Comparison of ENCODE assay signal across 26 cellular contexts in the genomic region with DNA sequence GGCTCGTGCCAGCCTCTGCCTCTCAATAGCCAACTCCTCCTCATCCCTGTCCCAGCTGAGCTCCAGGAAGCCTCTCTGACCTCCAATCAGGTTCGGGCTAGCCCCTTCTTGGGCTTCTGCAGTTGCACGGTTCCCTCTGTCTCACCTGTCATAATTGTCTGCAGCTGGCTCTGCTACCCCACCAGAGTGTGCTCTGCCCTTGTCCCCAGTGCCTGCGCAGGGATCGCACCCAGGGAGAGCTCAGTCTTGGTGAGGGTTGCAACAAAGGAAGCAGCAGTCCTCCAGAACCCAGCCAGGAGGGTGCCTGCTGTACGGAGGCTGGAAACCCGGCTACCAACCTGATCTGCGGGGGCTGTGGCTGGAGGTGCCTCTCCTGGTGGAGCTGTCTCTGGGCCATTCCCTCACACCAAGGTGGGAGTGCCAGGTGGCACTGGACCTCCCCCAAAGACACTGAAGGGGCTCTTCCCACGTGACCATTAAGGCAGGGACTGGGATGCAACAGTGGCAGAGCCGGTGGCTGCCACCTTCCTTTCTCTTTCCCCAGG.
DNase-seq lines count a peak whose midpoint lies in the region; ATAC-seq, FAIRE-seq and TF ChIP-seq lines count a peak whose summit lies in the region.
"Had no signal": no experiment of that assay in that cellular context is flagged by ENCODE, and none has a peak within 500 bp of the region (broad histone marks: within the 10 kb centered on the region; RNA-seq: fewer than 3 reads in every experiment).

No MANE protein-coding gene starts in this region.

- H3K27ac Mint-ChIP-seq in natural killer cell treated with Interleukin-12 subunit alpha and Interleukin-12 subunit beta and Interleukin-15 and Interleukin-18, amount 100 ng/mL, for 72 hours: peak overlapping the region; percentile 62 to 79
- H3K27ac Mint-ChIP-seq in natural killer cell: no peak overlapping the region
- H3K27ac Mint-ChIP-seq: activated CD4-positive, alpha-beta T cell treated with anti-CD3 and anti-CD28 coated beads, Interleukin-2, amount 10 ng/mL, durations not matched to agents 7 days and 5 days; stimulated activated naive B cell treated with anti-CD40 and anti-IgM and Interleukin-4, amounts not matched to agents 10 μg/mL and 1 μg/mL and 100 μg/mL, for 72 hours; T-helper 1 cell treated with Interleukin-12 subunit alpha and Interleukin-12 subunit beta and Interleukin-4 antibody, amounts not matched to agents 30 μg/mL and 1 μg/mL, for 36 hours had no signal

- FAIRE-seq in K562 (lab: Jason Lieb, UNC): no peak
- FAIRE-seq: colon, G401.6, islet of Langerhans, RCC 7860 had no signal

- no peak for TF ChIP-seq CTCF in natural killer cell (IDR thresholded peaks at IDR 0.05)
- no peak for TF ChIP-seq CTCF in K562 (IDR thresholded peaks at IDR 0.05 in 2 of 3, conservative IDR thresholded peaks at IDR 0.05 in 1 of 3; ENCODE audit: insufficient read depth in 2 of 3, low read depth in 1 of 3, low read length in 3 of 3)
- no peak for TF ChIP-seq CTCF in brain microvascular endothelial cell (IDR thresholded peaks at IDR 0.05; ENCODE audit: low read depth, low read length, missing control alignments)

- no peaks in the 10 kb centered on the region for H3K9me3 ChIP-seq in K562 (replicated peaks; ENCODE audit: control insufficient read depth, insufficient read depth, low read depth, low read length)
- H3K9me3 ChIP-seq: esophagus squamous epithelium, gastrocnemius medialis, MG63, prostate gland, SJCRH30, thoracic aorta had no signal

- H3K9me1 ChIP-seq in K562 (ENCODE audit: control insufficient read depth, insufficient read depth, low read length): no peaks in the 10 kb centered on the region

- CTCF ChIA-PET in K562 (lab: Yijun Ruan, JAX; ENCODE audit: low intra/inter-chr PET ratio): no interaction called here

- no peaks in the 10 kb centered on the region for H4K20me1 ChIP-seq in K562 (replicated peaks; ENCODE audit: control insufficient read depth, insufficient read depth, low read length)

- TF ChIP-seq EP300 in K562 (IDR thresholded peaks at IDR 0.05; ENCODE audit: low read length): no peak

- H3K9ac ChIP-seq in K562 (ENCODE audit: insufficient read depth in 1 of 2, low read depth in 2 of 2, low read length in 2 of 2): peak overlapping the region in 1 of 2 experiments; percentile 36; a peak in 1 of 4 replicates

- peaks cover 0 to 3% of the 10 kb centered on the region in 2 experiments; a peak in 1 of 5 replicates for H3K4me1 ChIP-seq in K562 (replicated peaks in 1 of 2; ENCODE audit: control insufficient read depth in 2 of 2, insufficient read depth in 2 of 2, low read length in 2 of 2)
- H3K4me1 ChIP-seq: esophagus squamous epithelium, gastrocnemius medialis, prostate gland had no signal

- no peak for TF ChIP-seq RAD21 in K562 (CRISPR knock-in tag; conservative IDR thresholded peaks at IDR 0.05 in 1 of 2, IDR thresholded peaks at IDR 0.05 in 1 of 2)

- intact Hi-C loops in natural killer cell (cut with micrococcal nuclease): no loop called here
- intact Hi-C loops in K562 (cut with micrococcal nuclease): loop anchor here (10.0 kb wide), 1 partner anchor 201 kb away; a partner anchor contains a TSS

- POLR2A ChIA-PET in K562 (lab: Yijun Ruan, JAX): interaction anchor here (0.6 to 1.1 kb wide), 3 partner anchors 8 to 175 kb away, joined by 3 read pairs; no protein-coding TSS in a partner anchor

- H3K27me3 Mint-ChIP-seq in natural killer cell treated with Interleukin-12 subunit alpha and Interleukin-12 subunit beta and Interleukin-15 and Interleukin-18, amount 100 ng/mL, for 72 hours: peaks cover 0 to 7% of the 10 kb centered on the region in 2 donors
- peaks cover 0 to 4% of the 10 kb centered on the region in 2 donors for H3K27me3 Mint-ChIP-seq in natural killer cell (ENCODE audit: low read depth in 2 of 2)
- H3K27me3 Mint-ChIP-seq: CD4-positive, alpha-beta memory T cell had no signal

- H3K79me2 ChIP-seq in K562 (ENCODE audit: control insufficient read depth, insufficient read depth, low read length): no peaks in the 10 kb centered on the region

- no peaks in the 10 kb centered on the region for H3K36me3 ChIP-seq in K562 (ENCODE audit: control insufficient read depth, insufficient read depth, low read length)
- no peaks in the 10 kb centered on the region for H3K36me3 ChIP-seq in brain microvascular endothelial cell (replicated peaks)
- H3K36me3 ChIP-seq: esophagus squamous epithelium, gastrocnemius medialis, MG63, prostate gland, SJCRH30, thoracic aorta had no signal

- no peaks in the 10 kb centered on the region for H3K9me3 Mint-ChIP-seq in natural killer cell treated with Interleukin-12 subunit alpha and Interleukin-12 subunit beta and Interleukin-15 and Interleukin-18, amount 100 ng/mL, for 72 hours
- no peaks in the 10 kb centered on the region for H3K9me3 Mint-ChIP-seq in natural killer cell
- H3K9me3 Mint-ChIP-seq: activated CD4-positive, alpha-beta T cell treated with anti-CD3 and anti-CD28 coated beads, Interleukin-2, amount 10 ng/mL, durations not matched to agents 7 days and 5 days; stimulated activated naive B cell treated with anti-CD40 and anti-IgM and Interleukin-4, amounts not matched to agents 10 μg/mL and 1 μg/mL and 100 μg/mL, for 72 hours; T-helper 1 cell treated with Interleukin-12 subunit alpha and Interleukin-12 subunit beta and Interleukin-4 antibody, amounts not matched to agents 30 μg/mL and 1 μg/mL, for 36 hours had no signal

- no peak overlapping the region for H3K27ac ChIP-seq in K562 (ENCODE audit: extremely low read depth, low read depth, low read length)
- no peak overlapping the region for H3K27ac ChIP-seq in brain microvascular endothelial cell
- H3K27ac ChIP-seq: esophagus squamous epithelium, gastrocnemius medialis, prostate gland, SJCRH30, thoracic aorta had no signal

- H3K27me3 ChIP-seq in K562 (ENCODE audit: control insufficient read depth in 2 of 2, insufficient read depth in 2 of 2, low read length in 2 of 2): peaks cover 24 to 42% of the 10 kb centered on the region in 2 experiments
- H3K27me3 ChIP-seq in brain microvascular endothelial cell (replicated peaks): no peaks in the 10 kb centered on the region
- H3K27me3 ChIP-seq: gastrocnemius medialis, MG63 had no signal

- H3K4me3 ChIP-seq in K562 (no peak overlapping the region), brain microvascular endothelial cell (ENCODE audit: low read depth, low read length) (no peak overlapping the region)
- H3K4me3 ChIP-seq: esophagus squamous epithelium, gastrocnemius medialis, MG63, prostate gland, SJCRH30, thoracic aorta had no signal

- BruUV-seq in K562 (replicated peaks; lab: Mats Ljungman, UMichigan): no TSS peak

- WGBS in K562 (ENCODE audit: insufficient coverage, low coverage, missing lambda C conversion rate): 2% methylated on average over 10 of the region's 10 CpGs

- H2AFZ ChIP-seq in K562 (ENCODE audit: low read depth, low read length): no peak overlapping the region

- TF ChIP-seq POLR2A in K562 (conservative IDR thresholded peaks at IDR 0.05): no peak

- H3K4me1 Mint-ChIP-seq in natural killer cell treated with Interleukin-12 subunit alpha and Interleukin-12 subunit beta and Interleukin-15 and Interleukin-18, amount 100 ng/mL, for 72 hours (ENCODE audit: low read depth in 2 of 2): peaks cover 0 to 3% of the 10 kb centered on the region in 2 donors
- H3K4me1 Mint-ChIP-seq in natural killer cell: no peaks in the 10 kb centered on the region
- H3K4me1 Mint-ChIP-seq: activated CD4-positive, alpha-beta T cell treated with anti-CD3 and anti-CD28 coated beads, Interleukin-2, amount 10 ng/mL, durations not matched to agents 7 days and 5 days had no signal

- no peaks in the 10 kb centered on the region for H3K36me3 Mint-ChIP-seq in natural killer cell treated with Interleukin-12 subunit alpha and Interleukin-12 subunit beta and Interleukin-15 and Interleukin-18, amount 100 ng/mL, for 72 hours
- H3K36me3 Mint-ChIP-seq in natural killer cell: no peaks in the 10 kb centered on the region
- H3K36me3 Mint-ChIP-seq: CD4-positive, alpha-beta memory T cell; stimulated activated naive B cell treated with anti-CD40 and anti-IgM and Interleukin-4, amounts not matched to agents 10 μg/mL and 1 μg/mL and 100 μg/mL, for 72 hours had no signal

- DNase-seq in natural killer cell treated with Interleukin-12 subunit alpha and Interleukin-12 subunit beta and Interleukin-15 and Interleukin-18, amount 100 ng/mL, for 72 hours (ENCODE audit: low spot score): no peak
- DNase-seq in natural killer cell: no peak
- peak; percentile 14 for DNase-seq in NCI-H2107 (lab: John Stamatoyannopoulos, UW)
- no peak for DNase-seq in K562 (ENCODE audit: extremely low read depth in 1 of 4, low spot score in 3 of 4)
- no peak for DNase-seq in brain microvascular endothelial cell
- DNase-seq: activated CD4-positive, alpha-beta T cell treated with anti-CD3 and anti-CD28 coated beads, Interleukin-2, amount 10 ng/mL, durations not matched to agents 7 days and 5 days; CD4-positive, alpha-beta memory T cell; esophagus squamous epithelium; gastrocnemius medialis; hypothalamus; left ventricle myocardium superior; MG63; NCI-H2029; SJCRH30; stimulated activated CD4-positive, alpha-beta T cell treated with anti-CD3 and anti-CD28 coated beads, Interleukin-2, amount 100 ng/mL, for 24 hours; stimulated activated naive B cell treated with anti-CD40 and anti-IgM and Interleukin-4, amounts not matched to agents 10 μg/mL and 1 μg/mL and 100 μg/mL, for 72 hours had no signal

- ATAC-seq in natural killer cell treated with Interleukin-12 subunit alpha and Interleukin-12 subunit beta and Interleukin-15 and Interleukin-18, amount 100 ng/mL, for 72 hours: no peak
- ATAC-seq in natural killer cell: no peak
- no peak for ATAC-seq in K562
- ATAC-seq in HG03135 (IDR thresholded peaks at IDR 0.05; ENCODE audit: unreplicated experiment): no peak
- no peak for ATAC-seq in GM19463 (IDR thresholded peaks at IDR 0.05; ENCODE audit: unreplicated experiment)
- ATAC-seq: gastrocnemius medialis; HCT116; left ventricle myocardium superior; stimulated activated naive B cell treated with anti-CD40 and anti-IgM and Interleukin-4, amounts not matched to agents 10 μg/mL and 1 μg/mL and 100 μg/mL, for 72 hours had no signal

- no peak overlapping the region for H3K4me2 ChIP-seq in K562 (ENCODE audit: insufficient read depth, low read length)

- no peak overlapping the region for H3K4me3 Mint-ChIP-seq in natural killer cell treated with Interleukin-12 subunit alpha and Interleukin-12 subunit beta and Interleukin-15 and Interleukin-18, amount 100 ng/mL, for 72 hours
- H3K4me3 Mint-ChIP-seq in natural killer cell: no peak overlapping the region
- H3K4me3 Mint-ChIP-seq: activated CD4-positive, alpha-beta T cell treated with anti-CD3 and anti-CD28 coated beads, Interleukin-2, amount 10 ng/mL, durations not matched to agents 7 days and 5 days; CD4-positive, alpha-beta memory T cell; stimulated activated naive B cell treated with anti-CD40 and anti-IgM and Interleukin-4, amounts not matched to agents 10 μg/mL and 1 μg/mL and 100 μg/mL, for 72 hours; T-helper 1 cell treated with Interleukin-12 subunit alpha and Interleukin-12 subunit beta and Interleukin-4 antibody, amounts not matched to agents 30 μg/mL and 1 μg/mL, for 36 hours had no signal

- in situ Hi-C loops in K562 (cut with MboI): no loop called here
- in situ Hi-C loops in brain microvascular endothelial cell (cut with HindIII; ENCODE audit: low pct_ligation_motif_present, low sequenced_read_pairs): no loop called here

TF ChIP-seq in K562, 482 proteins besides CTCF, POLR2A, EP300 and RAD21 (continues in another document):
- no peak for TF ChIP-seq L3MBTL2 (IDR thresholded peaks at IDR 0.05)

Comparison
In these comparisons a context has a peak if more than half of its experiments do, and no peak if none do; other contexts are left out.
1. H3K27ac Mint-ChIP-seq: peak in natural killer cell treated with Interleukin-12 subunit alpha and Interleukin-12 subunit beta and Interleukin-15 and Interleukin-18, amount 100 ng/mL, for 72 hours (2 of 2); none in natural killer cell (0 of 2).